In genomic region chrX:13463608-13464007, GRCh38 we compare ENCODE assay signal across 9 cellular contexts.
A peak's percentile ranks its signal among the peaks of the same experiment; 100 is the strongest.
DNase-seq lines count a peak whose midpoint lies in the region; ATAC-seq and TF ChIP-seq lines count a peak whose summit lies in the region.
"Had no signal": no experiment of that assay in that cellular context is flagged by ENCODE, and none has a peak within 500 bp of the region (broad histone marks: within the 10 kb centered on the region; RNA-seq: fewer than 3 reads in every experiment).

No MANE protein-coding gene starts in this region.

- CTCF ChIA-PET in naive thymus-derived CD4-positive, alpha-beta T cell (lab: Charles Lee): no interaction called here

- H3K9me3 Mint-ChIP-seq in mesothelial cell of epicardium: peaks cover 32% of the 10 kb centered on the region
- peaks cover 0 to 22% (median 4%) of the 10 kb centered on the region in 11 donors for H3K9me3 Mint-ChIP-seq in naive thymus-derived CD4-positive, alpha-beta T cell

- no peak overlapping the region for H3K27ac ChIP-seq in naive thymus-derived CD4-positive, alpha-beta T cell (ENCODE audit: low read depth, low read length)

- DNase-seq in DMS53 treated with DMSO at 0.1 percent for 48 hours (lab: John Stamatoyannopoulos, UW; ENCODE audit: unreplicated experiment) (peak; percentile 68), NCI-H2107 (lab: John Stamatoyannopoulos, UW) (peak; percentile 65), astrocyte of the spinal cord (ENCODE audit: low read depth, low spot score) (peak; percentile 80), mesothelial cell of epicardium (ENCODE audit: low spot score in 2 of 2, unreplicated experiment in 2 of 2) (no peak), GM20000 (ENCODE audit: low spot score) (no peak), left lobe of liver (ENCODE audit: low spot score) (no peak)
- no peak for DNase-seq in naive thymus-derived CD4-positive, alpha-beta T cell
- DNase-seq in central memory CD4-positive, alpha-beta T cell: no peak

- ATAC-seq in naive thymus-derived CD4-positive, alpha-beta T cell: no peak
- no peak for ATAC-seq in left lobe of liver

- TF ChIP-seq CTCF in astrocyte of the spinal cord (IDR thresholded peaks at IDR 0.05; ENCODE audit: low read depth, low read length) (no peak), mesothelial cell of epicardium (IDR thresholded peaks at IDR 0.05; ENCODE audit: unreplicated experiment) (no peak), GM20000 (IDR thresholded peaks at IDR 0.05; ENCODE audit: extremely low read depth, missing control alignments) (no peak)

- no peaks in the 10 kb centered on the region for H3K4me1 ChIP-seq in naive thymus-derived CD4-positive, alpha-beta T cell (ENCODE audit: control insufficient read depth in 2 of 2, insufficient read depth in 2 of 2, low read length in 2 of 2)

- H3K36me3 ChIP-seq in naive thymus-derived CD4-positive, alpha-beta T cell (ENCODE audit: control insufficient read depth in 2 of 3, insufficient read depth in 3 of 3, low read length in 3 of 3): no peaks in the 10 kb centered on the region

- H3K27me3 Mint-ChIP-seq in mesothelial cell of epicardium (ENCODE audit: low read depth): no peaks in the 10 kb centered on the region
- no peaks in the 10 kb centered on the region for H3K27me3 Mint-ChIP-seq in naive thymus-derived CD4-positive, alpha-beta T cell

- H3K4me1 Mint-ChIP-seq in mesothelial cell of epicardium: peaks cover 12% of the 10 kb centered on the region
- peaks cover 0 to 7% (median 0%) of the 10 kb centered on the region in 7 donors for H3K4me1 Mint-ChIP-seq in naive thymus-derived CD4-positive, alpha-beta T cell

- no peak overlapping the region for H3K4me3 ChIP-seq in astrocyte of the spinal cord (ENCODE audit: low read depth, low read length)
- no peak overlapping the region for H3K4me3 ChIP-seq in naive thymus-derived CD4-positive, alpha-beta T cell (ENCODE audit: low read length)
- H3K4me3 ChIP-seq: skin epidermis had no signal

- POLR2A ChIA-PET in naive thymus-derived CD4-positive, alpha-beta T cell (lab: Charles Lee): no interaction called here

- peak overlapping the region; percentile 21 for H3K27ac Mint-ChIP-seq in mesothelial cell of epicardium
- H3K27ac Mint-ChIP-seq in naive thymus-derived CD4-positive, alpha-beta T cell: no peak overlapping the region

- no peaks in the 10 kb centered on the region for H3K36me3 Mint-ChIP-seq in mesothelial cell of epicardium
- H3K36me3 Mint-ChIP-seq in naive thymus-derived CD4-positive, alpha-beta T cell: peaks cover 0 to 9% (median 0%) of the 10 kb centered on the region in 5 donors

- in situ Hi-C loops in astrocyte of the spinal cord (cut with HindIII; ENCODE audit: low sequenced_read_pairs): no loop called here

- no peaks in the 10 kb centered on the region for H3K27me3 ChIP-seq in naive thymus-derived CD4-positive, alpha-beta T cell (ENCODE audit: control insufficient read depth in 2 of 2, insufficient read depth in 2 of 2, low read length in 2 of 2)

- intact Hi-C loops in naive thymus-derived CD4-positive, alpha-beta T cell (cut with micrococcal nuclease): no loop called here

- H3K4me3 Mint-ChIP-seq in mesothelial cell of epicardium: no peak overlapping the region
- no peak overlapping the region for H3K4me3 Mint-ChIP-seq in naive thymus-derived CD4-positive, alpha-beta T cell

- H3K9me3 ChIP-seq in naive thymus-derived CD4-positive, alpha-beta T cell (ENCODE audit: control insufficient read depth in 2 of 3, low read length in 3 of 3): peaks cover 0 to 5% (median 0%) of the 10 kb centered on the region in 3 experiments

Comparison
In these comparisons a context has a peak if more than half of its experiments do, and no peak if none do; other contexts are left out.
1. DNase-seq: peak in DMS53 treated with DMSO at 0.1 percent for 48 hours (single experiment), NCI-H2107 (single experiment) and astrocyte of the spinal cord (single experiment); none in mesothelial cell of epicardium (0 of 2), naive thymus-derived CD4-positive, alpha-beta T cell (0 of 9), GM20000 (single experiment), central memory CD4-positive, alpha-beta T cell (single experiment) and left lobe of liver (single experiment).